ENCODE assay signal across 24 cellular contexts in the genomic region with DNA sequence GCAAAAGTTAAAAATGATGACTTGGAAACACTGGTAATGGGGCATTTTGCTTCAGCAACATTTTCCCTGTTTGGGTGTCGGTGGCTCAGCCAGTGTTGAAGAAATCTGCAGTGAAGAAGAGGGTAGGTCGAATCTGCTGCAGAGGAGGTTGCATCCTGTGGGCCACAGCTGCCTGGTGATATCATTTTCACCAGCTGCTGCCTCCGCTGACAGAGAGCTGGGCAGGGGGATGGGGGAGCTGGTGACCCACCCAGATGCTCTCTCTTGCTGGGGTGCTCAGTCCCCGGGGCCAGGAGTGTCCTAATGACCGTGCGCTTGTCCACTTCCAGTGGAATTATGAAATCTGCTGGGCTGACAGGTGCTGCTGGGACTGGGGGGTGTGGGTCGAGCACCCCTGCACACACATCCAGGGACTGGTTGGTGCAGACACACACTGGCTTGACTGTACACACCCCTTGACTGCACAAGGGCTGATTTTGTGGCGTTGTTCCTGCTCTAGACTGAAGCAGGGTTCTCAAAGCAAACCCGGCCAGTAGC.
DNase-seq lines count a peak whose midpoint lies in the region; ATAC-seq and TF ChIP-seq lines count a peak whose summit lies in the region.
"Had no signal": no experiment of that assay in that cellular context is flagged by ENCODE, and none has a peak within 500 bp of the region (broad histone marks: within the 10 kb centered on the region; RNA-seq: fewer than 3 reads in every experiment).

No MANE protein-coding gene starts in this region.

- no peaks in the 10 kb centered on the region for H3K36me3 ChIP-seq in BLaER1 treated with 17β-estradiol and CSF1 and Interleukin-3, amounts not matched to agents 10 nM and 100 nM
- no peaks in the 10 kb centered on the region for H3K36me3 ChIP-seq in colonic mucosa
- no peaks in the 10 kb centered on the region for H3K36me3 ChIP-seq in lung (ENCODE audit: control insufficient read depth in 2 of 2, insufficient read depth in 2 of 2, low read length in 2 of 2)
- H3K36me3 ChIP-seq in hepatocyte (replicated peaks; ENCODE audit: insufficient read depth, low read depth) = no peaks in the 10 kb centered on the region
- H3K36me3 ChIP-seq: SJSA1 had no signal

- no peaks in the 10 kb centered on the region for H3K9me3 ChIP-seq in BLaER1 treated with 17β-estradiol and CSF1 and Interleukin-3, amounts not matched to agents 10 nM and 100 nM (replicated peaks in 1 of 11)
- H3K9me3 ChIP-seq in colonic mucosa = no peaks in the 10 kb centered on the region
- H3K9me3 ChIP-seq in lung (ENCODE audit: control insufficient read depth in 2 of 2, insufficient read depth in 1 of 2, low read length in 1 of 2) = no peaks in the 10 kb centered on the region
- no peaks in the 10 kb centered on the region for H3K9me3 ChIP-seq in hepatocyte (ENCODE audit: low read depth)
- H3K9me3 ChIP-seq: SJSA1 had no signal

- peak overlapping the region in 8 of 11 experiments; percentile 7 to 72 (median 42); a peak in 13 of 22 replicates for H3K4me2 ChIP-seq in BLaER1 treated with 17β-estradiol and CSF1 and Interleukin-3, amounts not matched to agents 10 nM and 100 nM
- no peak overlapping the region for H3K4me2 ChIP-seq in hepatocyte

- no peak overlapping the region for H3K4me3 ChIP-seq in BLaER1 treated with 17β-estradiol and CSF1 and Interleukin-3, amounts not matched to agents 10 nM and 100 nM
- H3K4me3 ChIP-seq in colonic mucosa (no peak overlapping the region), lung (no peak overlapping the region), hepatocyte (no peak overlapping the region)
- H3K4me3 ChIP-seq: K562, SJSA1 had no signal

- no peak overlapping the region for H3K4me3 Mint-ChIP-seq in natural killer cell treated with Interleukin-12 subunit alpha and Interleukin-12 subunit beta and Interleukin-15 and Interleukin-18, amount 100 ng/mL, for 72 hours
- H3K4me3 Mint-ChIP-seq: B cell had no signal

- H3K4me1 ChIP-seq in BLaER1 treated with 17β-estradiol and CSF1 and Interleukin-3, amounts not matched to agents 10 nM and 100 nM = peaks cover 6 to 63% (median 52%) of the 10 kb centered on the region in 10 experiments; a peak in 19 of 20 replicates
- H3K4me1 ChIP-seq in colonic mucosa (no peaks in the 10 kb centered on the region), lung (ENCODE audit: control insufficient read depth in 2 of 2, insufficient read depth in 2 of 2, low read length in 2 of 2) (no peaks in the 10 kb centered on the region), hepatocyte (ENCODE audit: insufficient read depth) (no peaks in the 10 kb centered on the region)
- H3K4me1 ChIP-seq: SJSA1 had no signal

- in situ Hi-C loops in GM13977 (cut with MboI; ENCODE audit: low pct_unique_long_range_greater_than_20kb, low sequenced_read_pairs, unreplicated experiment) = no loop called here

- no peak overlapping the region for H3K27ac ChIP-seq in BLaER1 treated with 17β-estradiol and CSF1 and Interleukin-3, amounts not matched to agents 10 nM and 100 nM
- H3K27ac ChIP-seq in colonic mucosa = no peak overlapping the region
- H3K27ac ChIP-seq in lung (ENCODE audit: low read depth in 1 of 2, low read length in 1 of 2) = no peak overlapping the region
- no peak overlapping the region for H3K27ac ChIP-seq in hepatocyte
- H3K27ac ChIP-seq: SJSA1 had no signal

- DNase-seq in GM13977 (ENCODE audit: low spot score) (peak; percentile 6), colonic mucosa (peak; percentile 14), lung (ENCODE audit: low spot score) (peak; percentile 15), hepatocyte (ENCODE audit: low spot score) (no peak), NCI-H146 (lab: John Stamatoyannopoulos, UW) (no peak)
- DNase-seq in natural killer cell treated with Interleukin-12 subunit alpha and Interleukin-12 subunit beta and Interleukin-15 and Interleukin-18, amount 100 ng/mL, for 72 hours (ENCODE audit: low spot score) = no peak
- DNase-seq: Calu3; DMS79 treated with DMSO at 0.1 percent for 48 hours; MV-4-11; NCI-H1105; NCI-H1436 treated with DMSO at 0.1 percent for 48 hours; NCI-H1930; NCI-H2107; NCI-H446 treated with DMSO at 0.1 percent for 48 hours; NCI-H526; NCI-H82; NK-92 treated with Interleukin-12 subunit alpha and Interleukin-12 subunit beta, amount 100 ng/mL, for 24 hours; PC-3 had no signal

- H3K27me3 ChIP-seq in BLaER1 treated with 17β-estradiol and CSF1 and Interleukin-3, amounts not matched to agents 10 nM and 100 nM = peaks cover 0 to 26% (median 0%) of the 10 kb centered on the region in 11 experiments; a peak in 7 of 22 replicates
- H3K27me3 ChIP-seq in colonic mucosa = no peaks in the 10 kb centered on the region
- no peaks in the 10 kb centered on the region for H3K27me3 ChIP-seq in lung (ENCODE audit: control insufficient read depth, insufficient read depth)
- H3K27me3 ChIP-seq in hepatocyte = no peaks in the 10 kb centered on the region
- H3K27me3 ChIP-seq: SJSA1 had no signal

- H4K20me1 ChIP-seq in BLaER1 treated with 17β-estradiol and CSF1 and Interleukin-3, amounts not matched to agents 10 nM and 100 nM = no peaks in the 10 kb centered on the region
- no peaks in the 10 kb centered on the region for H4K20me1 ChIP-seq in hepatocyte (ENCODE audit: insufficient read depth, poor library complexity, severe bottlenecking)

- no peaks in the 10 kb centered on the region for H3K9me3 Mint-ChIP-seq in natural killer cell treated with Interleukin-12 subunit alpha and Interleukin-12 subunit beta and Interleukin-15 and Interleukin-18, amount 100 ng/mL, for 72 hours

- no peak for ATAC-seq in lung (ENCODE audit: insufficient read depth, low FRiP score)
- ATAC-seq in natural killer cell treated with Interleukin-12 subunit alpha and Interleukin-12 subunit beta and Interleukin-15 and Interleukin-18, amount 100 ng/mL, for 72 hours = no peak
- ATAC-seq: HepG2, K562, PC-3, Right ventricle myocardium inferior had no signal

- TF ChIP-seq CTCF in GM13977 (IDR thresholded peaks at IDR 0.05; ENCODE audit: extremely low read depth, insufficient read depth, missing control alignments) (no peak), colonic mucosa (IDR thresholded peaks at IDR 0.05) (no peak), lung (IDR thresholded peaks at IDR 0.05; ENCODE audit: control extremely low read depth, extremely low read depth) (no peak), hepatocyte (IDR thresholded peaks at IDR 0.05; ENCODE audit: poor library complexity) (no peak)

- no peak overlapping the region for H3K27ac Mint-ChIP-seq in natural killer cell treated with Interleukin-12 subunit alpha and Interleukin-12 subunit beta and Interleukin-15 and Interleukin-18, amount 100 ng/mL, for 72 hours
- H3K27ac Mint-ChIP-seq: B cell had no signal

- 70 to 75% methylated on average over 9 of the region's 9 CpGs for WGBS in lung, 2 donors
- 81% methylated on average over 9 of the region's 9 CpGs for WGBS in hepatocyte (ENCODE audit: low lambda C conversion rate, missing lambda C conversion rate)

- H3K4me1 Mint-ChIP-seq in natural killer cell treated with Interleukin-12 subunit alpha and Interleukin-12 subunit beta and Interleukin-15 and Interleukin-18, amount 100 ng/mL, for 72 hours (ENCODE audit: low read depth in 2 of 2) = peaks cover 2 to 14% of the 10 kb centered on the region in 2 donors
- H3K4me1 Mint-ChIP-seq: B cell had no signal

- H2AFZ ChIP-seq in hepatocyte = no peak overlapping the region

- H3K79me2 ChIP-seq in hepatocyte = no peaks in the 10 kb centered on the region

- H3K36me3 Mint-ChIP-seq in natural killer cell treated with Interleukin-12 subunit alpha and Interleukin-12 subunit beta and Interleukin-15 and Interleukin-18, amount 100 ng/mL, for 72 hours = no peaks in the 10 kb centered on the region

- no peak overlapping the region for H3K9ac ChIP-seq in BLaER1 treated with 17β-estradiol and CSF1 and Interleukin-3, amounts not matched to agents 10 nM and 100 nM
- no peak overlapping the region for H3K9ac ChIP-seq in colonic mucosa (ENCODE audit: low read depth in 2 of 2, low read length in 2 of 2)

- H3K9me2 ChIP-seq in hepatocyte (replicated peaks; ENCODE audit: insufficient read depth) = no peaks in the 10 kb centered on the region

- intact Hi-C loops in colonic mucosa (cut with DNase I) = no loop called here

- peaks cover 3 to 13% of the 10 kb centered on the region in 2 donors for H3K27me3 Mint-ChIP-seq in natural killer cell treated with Interleukin-12 subunit alpha and Interleukin-12 subunit beta and Interleukin-15 and Interleukin-18, amount 100 ng/mL, for 72 hours
- H3K27me3 Mint-ChIP-seq: B cell had no signal

Comparison
In these comparisons a context has a peak if more than half of its experiments do, and no peak if none do; other contexts are left out.
1. DNase-seq: peak in GM13977 (single experiment), colonic mucosa (single experiment) and lung (single experiment); none in hepatocyte (single experiment), natural killer cell treated with Interleukin-12 subunit alpha and Interleukin-12 subunit beta and Interleukin-15 and Interleukin-18, amount 100 ng/mL, for 72 hours (single experiment) and NCI-H146 (single experiment).